In the genomic region with DNA sequence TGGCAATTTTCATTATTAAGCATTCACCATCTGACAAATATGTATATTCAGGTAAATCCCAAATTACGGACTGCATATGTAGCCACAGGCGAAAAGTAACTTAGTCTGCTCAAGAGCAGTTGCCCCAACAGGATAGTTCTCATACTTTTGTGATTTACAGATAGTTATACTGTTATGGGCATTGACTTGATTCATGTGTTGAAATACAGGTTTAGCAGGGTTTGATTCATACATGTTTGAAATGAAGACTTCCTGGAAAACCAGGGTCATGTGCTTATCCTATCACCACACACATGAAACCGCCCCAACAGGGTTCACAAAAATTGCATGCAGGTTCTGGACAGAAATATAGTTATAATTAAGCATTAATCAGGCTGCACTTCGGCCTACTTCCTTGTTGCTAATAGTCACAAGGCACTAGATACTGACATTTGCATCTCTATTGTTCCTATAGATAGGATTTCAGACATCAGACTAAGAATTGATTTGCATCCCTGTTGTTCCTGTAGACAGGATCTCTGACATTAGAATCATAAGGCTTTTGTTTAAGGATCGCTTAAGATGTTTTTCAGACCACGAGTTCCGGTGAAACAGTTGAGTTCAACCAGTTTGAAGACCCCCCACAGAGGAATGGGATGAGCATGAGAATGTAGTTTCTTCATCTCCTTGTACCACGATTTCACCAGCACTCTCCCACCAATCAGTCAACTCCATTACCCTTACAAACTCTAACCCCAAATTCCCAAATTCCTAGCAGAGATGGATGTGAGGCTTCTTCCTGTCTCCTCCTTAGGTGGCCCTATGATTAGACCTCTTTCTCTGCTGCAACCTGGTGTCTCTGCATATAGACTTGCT, we compare ENCODE assay signal across 10 cellular contexts. TPM values are rescaled to one million over a fixed set of nuclear protein-coding genes. Genes with fewer than 3 reads are reported as not detected.
DNase-seq lines count a peak whose midpoint lies in the region; ATAC-seq and TF ChIP-seq lines count a peak whose summit lies in the region.
"Had no signal": no experiment of that assay in that cellular context is flagged by ENCODE, and none has a peak within 500 bp of the region (broad histone marks: within the 10 kb centered on the region; RNA-seq: fewer than 3 reads in every experiment).

No MANE protein-coding gene starts in this region.

- H3K27ac Mint-ChIP-seq in CD4-positive, alpha-beta memory T cell, result peak overlapping the region; percentile 67 to 91 (median 81)
- H3K27ac Mint-ChIP-seq in activated T-helper 17 cell treated with anti-CD3 and anti-CD28 coated beads, Interleukin-2, amount 50 U/mL, for 72 hours, result peak overlapping the region; percentile 96
- H3K27ac Mint-ChIP-seq in memory B cell (no peak overlapping the region), chondrocyte (ENCODE audit: unreplicated experiment) (no peak overlapping the region)

- no peaks in the 10 kb centered on the region for H3K9me3 ChIP-seq in CD4-positive, alpha-beta memory T cell (ENCODE audit: control insufficient read depth in 1 of 2, low read length in 2 of 2)

- POLR2A ChIA-PET in CD4-positive, alpha-beta memory T cell (lab: Charles Lee; ENCODE audit: partially characterized antibody), result interaction anchor here (2.4 to 4.3 kb wide), 3 partner anchors 12 to 54 kb away, joined by 11 to 144 read pairs (median 13); partner anchors contain the start of genes ZNF425 and ZNF786
- POLR2A ChIA-PET in HEK293T (lab: Yijun Ruan, JAX), result interaction anchor here (1.2 to 4.8 kb wide), 9 partner anchors 9 to 79 kb away, joined by 3 to 88 read pairs (median 12); partner anchors contain the start of genes ZNF282 and ZNF425

- peaks cover 0 to 8% of the 10 kb centered on the region in 2 donors for H3K36me3 Mint-ChIP-seq in CD4-positive, alpha-beta memory T cell
- H3K36me3 Mint-ChIP-seq in activated T-helper 17 cell treated with anti-CD3 and anti-CD28 coated beads, Interleukin-2, amount 50 U/mL, for 72 hours (ENCODE audit: low read depth), result peaks cover 5% of the 10 kb centered on the region
- peaks cover 4% of the 10 kb centered on the region for H3K36me3 Mint-ChIP-seq in memory B cell
- no peaks in the 10 kb centered on the region for H3K36me3 Mint-ChIP-seq in chondrocyte (ENCODE audit: low read depth)

- no peak for TF ChIP-seq CTCF in chondrocyte (IDR thresholded peaks at IDR 0.05)

- H3K4me3 ChIP-seq in CD4-positive, alpha-beta memory T cell (ENCODE audit: low read length in 2 of 2), result no peak overlapping the region

- peaks cover 13 to 38% (median 27%) of the 10 kb centered on the region in 4 donors for H3K4me1 Mint-ChIP-seq in CD4-positive, alpha-beta memory T cell
- peaks cover 12% of the 10 kb centered on the region for H3K4me1 Mint-ChIP-seq in activated T-helper 17 cell treated with anti-CD3 and anti-CD28 coated beads, Interleukin-2, amount 50 U/mL, for 72 hours
- H3K4me1 Mint-ChIP-seq in memory B cell (peaks cover 15% of the 10 kb centered on the region), chondrocyte (ENCODE audit: low read depth) (peaks cover 25% of the 10 kb centered on the region)

- no peak for DNase-seq in CD4-positive, alpha-beta memory T cell
- DNase-seq in HEK293T (ENCODE audit: extremely low spot score), result peak; percentile 4
- DNase-seq in memory B cell (ENCODE audit: low spot score in 2 of 2), result no peak
- DNase-seq in chondrocyte (ENCODE audit: low spot score), result no peak
- no peak for DNase-seq in NCI-H2081 treated with DMSO at 0.1 percent for 48 hours (lab: John Stamatoyannopoulos, UW)
- DNase-seq in NCI-H2196 (lab: John Stamatoyannopoulos, UW; ENCODE audit: unreplicated experiment), result no peak
- DNase-seq: hypothalamus; stimulated activated CD4-positive, alpha-beta T cell treated with anti-CD3 and anti-CD28 coated beads, Interleukin-15, amount 100 ng/mL, for 24 hours had no signal

- H3K27me3 Mint-ChIP-seq in CD4-positive, alpha-beta memory T cell, result no peaks in the 10 kb centered on the region
- H3K27me3 Mint-ChIP-seq in activated T-helper 17 cell treated with anti-CD3 and anti-CD28 coated beads, Interleukin-2, amount 50 U/mL, for 72 hours, result no peaks in the 10 kb centered on the region
- H3K27me3 Mint-ChIP-seq in memory B cell (no peaks in the 10 kb centered on the region), chondrocyte (ENCODE audit: low read depth) (no peaks in the 10 kb centered on the region)

- H3K27me3 ChIP-seq in CD4-positive, alpha-beta memory T cell (ENCODE audit: insufficient read depth, low read length), result no peaks in the 10 kb centered on the region

- H3K9me3 Mint-ChIP-seq in CD4-positive, alpha-beta memory T cell, result no peaks in the 10 kb centered on the region
- H3K9me3 Mint-ChIP-seq in activated T-helper 17 cell treated with anti-CD3 and anti-CD28 coated beads, Interleukin-2, amount 50 U/mL, for 72 hours, result no peaks in the 10 kb centered on the region
- no peaks in the 10 kb centered on the region for H3K9me3 Mint-ChIP-seq in memory B cell
- H3K9me3 Mint-ChIP-seq in chondrocyte (ENCODE audit: low read depth), result no peaks in the 10 kb centered on the region

- H3K4me1 ChIP-seq in CD4-positive, alpha-beta memory T cell (ENCODE audit: insufficient read depth, low read length), result peaks cover 35% of the 10 kb centered on the region

- peak overlapping the region; percentile 54 to 94 (median 63) for H3K4me3 Mint-ChIP-seq in CD4-positive, alpha-beta memory T cell
- H3K4me3 Mint-ChIP-seq in activated T-helper 17 cell treated with anti-CD3 and anti-CD28 coated beads, Interleukin-2, amount 50 U/mL, for 72 hours, result peak overlapping the region; percentile 93
- peak overlapping the region; percentile 33 for H3K4me3 Mint-ChIP-seq in memory B cell
- H3K4me3 Mint-ChIP-seq in chondrocyte (ENCODE audit: unreplicated experiment), result no peak overlapping the region

- CTCF ChIA-PET in CD4-positive, alpha-beta memory T cell (lab: Charles Lee; ENCODE audit: partially characterized antibody), result interaction anchor here (1.7 to 3.9 kb wide), 3 partner anchors 19 to 157 kb away, joined by 7 to 56 read pairs (median 8); partner anchors contain the start of gene ZNF425
- CTCF ChIA-PET in HEK293T (lab: Yijun Ruan, JAX), result interaction anchor here (1.1 to 4.8 kb wide), 3 partner anchors 9 to 20 kb away, joined by 3 to 40 read pairs (median 18); partner anchors contain the start of gene ZNF425

- intact Hi-C loops in CD4-positive, alpha-beta memory T cell (cut with micrococcal nuclease), result loop anchor here (5.0 to 10.0 kb wide), 2 partner anchors 52 to 480 kb away; partner anchors contain the start of gene ZNF282

- no peak for ATAC-seq in activated T-helper 17 cell treated with anti-CD3 and anti-CD28 coated beads, Interleukin-2, amount 50 U/mL, for 72 hours (replicated peaks)
- no peak for ATAC-seq in memory B cell (ENCODE audit: low read depth)
- no peak for ATAC-seq in HG03095 (IDR thresholded peaks at IDR 0.05; ENCODE audit: unreplicated experiment)

- no peaks in the 10 kb centered on the region for H3K36me3 ChIP-seq in CD4-positive, alpha-beta memory T cell (ENCODE audit: insufficient read depth, low read length)

- H3K27ac ChIP-seq in CD4-positive, alpha-beta memory T cell (ENCODE audit: low read depth, low read length), result no peak overlapping the region

TF ChIP-seq in HEK293T, 16 proteins besides CTCF, POLR2A, EP300 and RAD21:
- TF ChIP-seq FOXM1 (IDR thresholded peaks at IDR 0.05; ENCODE audit: borderline replicate concordance), result no peak
- no peak for TF ChIP-seq ZNF384 (IDR thresholded peaks at IDR 0.05)
- no peak for TF ChIP-seq ELF4 (IDR thresholded peaks at IDR 0.05)
- TF ChIP-seq FOXK2 (IDR thresholded peaks at IDR 0.05), result no peak
- no peak for TF ChIP-seq TARDBP (IDR thresholded peaks at IDR 0.05)
- TF ChIP-seq LEF1 (IDR thresholded peaks at IDR 0.05; ENCODE audit: borderline replicate concordance), result no peak
- no peak for TF ChIP-seq CTBP1 (IDR thresholded peaks at IDR 0.05; ENCODE audit: borderline replicate concordance)
TF ChIP-seq in HEK293T: peak in this region for 0.

RNA-seq across cellular contexts. Expression of gene ZNF398, which starts 2.0 kb away (rescaled TPM):
- total RNA-seq in CD4-positive, alpha-beta memory T cell, result 10 to 100 TPM; 26.9 to 28.4 TPM
- 10 to 100 TPM in 1 of 2 donors, 1 to 10 TPM in 1; 7.5 to 13.9 TPM for polyA plus RNA-seq in CD4-positive, alpha-beta memory T cell
- 10 to 100 TPM; 11.3 to 13.8 TPM for total RNA-seq in activated T-helper 17 cell treated with anti-CD3 and anti-CD28 coated beads, Interleukin-2, amount 50 U/mL, for 72 hours
- total RNA-seq in chondrocyte, result 14.9 to 18.1 TPM (median 15.8 TPM) in 3 replicates

RNA-seq across cellular contexts. Expression of gene ZNF425, which starts 19.1 kb away (rescaled TPM):
- 1 to 10 TPM; 3.2 to 4.0 TPM for total RNA-seq in CD4-positive, alpha-beta memory T cell
- 1 to 10 TPM in 1 of 2 donors, under 1 TPM in 1; 0.24 to 1.7 TPM for polyA plus RNA-seq in CD4-positive, alpha-beta memory T cell
- under 1 TPM; 0.39 to 0.77 TPM for total RNA-seq in activated T-helper 17 cell treated with anti-CD3 and anti-CD28 coated beads, Interleukin-2, amount 50 U/mL, for 72 hours
- 4.0 to 4.5 TPM (median 4.1 TPM) in 3 replicates for total RNA-seq in chondrocyte

RNA-seq across cellular contexts. Expression of gene ZNF282, which starts 50.1 kb away (rescaled TPM):
- 10 to 100 TPM; 19.1 to 20.7 TPM for total RNA-seq in CD4-positive, alpha-beta memory T cell
- 1 to 10 TPM in 1 of 2 donors, under 1 TPM in 1; 0.13 to 1.8 TPM for polyA plus RNA-seq in CD4-positive, alpha-beta memory T cell
- 100 to 1,000 TPM; 103 to 105 TPM for total RNA-seq in activated T-helper 17 cell treated with anti-CD3 and anti-CD28 coated beads, Interleukin-2, amount 50 U/mL, for 72 hours
- total RNA-seq in chondrocyte, result 24.5 to 26.3 TPM (median 24.9 TPM) in 3 replicates

RNA-seq across cellular contexts. Expression of gene ZNF786, which starts 54.7 kb away (rescaled TPM):
- 10 to 100 TPM; 18.6 to 18.8 TPM for total RNA-seq in CD4-positive, alpha-beta memory T cell
- 10 to 100 TPM in 1 of 2 donors, 1 to 10 TPM in 1; 2.3 to 14.1 TPM for polyA plus RNA-seq in CD4-positive, alpha-beta memory T cell
- total RNA-seq in activated T-helper 17 cell treated with anti-CD3 and anti-CD28 coated beads, Interleukin-2, amount 50 U/mL, for 72 hours, result 1 to 10 TPM; 4.9 to 5.7 TPM
- total RNA-seq in chondrocyte, result 7.2 to 7.7 TPM (median 7.3 TPM) in 3 replicates

Comparison
In these comparisons a context has a peak if more than half of its experiments do, and no peak if none do; other contexts are left out.
1. H3K27ac Mint-ChIP-seq: peak in CD4-positive, alpha-beta memory T cell (7 of 7) and activated T-helper 17 cell treated with anti-CD3 and anti-CD28 coated beads, Interleukin-2, amount 50 U/mL, for 72 hours (single experiment); none in memory B cell (single experiment) and chondrocyte (single experiment).